8 cellular contexts compared by ENCODE assay signal in genomic region chrX:74537011-74537390, GRCh38.
DNase-seq lines count a peak whose midpoint lies in the region; ATAC-seq and TF ChIP-seq lines count a peak whose summit lies in the region.

No MANE protein-coding gene starts in this region.

- peak overlapping the region; percentile 33; the same call in 1 of the 2 replicates for H2BK120ac ChIP-seq in IMR-90 (ENCODE audit: low read depth, low read length)

- peaks cover 3% of the 10 kb centered on the region for H3K9me3 Mint-ChIP-seq in chondrocyte (ENCODE audit: low read depth)

- H3K9me3 ChIP-seq in AG04450 (ENCODE audit: control insufficient read depth, insufficient read depth, low read length) = no peaks in the 10 kb centered on the region
- no peaks in the 10 kb centered on the region for H3K9me3 ChIP-seq in IMR-90 (ENCODE audit: control insufficient read depth, insufficient read depth, low read length)
- no peaks in the 10 kb centered on the region for H3K9me3 ChIP-seq in mononuclear cell (ENCODE audit: low read depth, low read length)

- H3K4ac ChIP-seq in IMR-90 (ENCODE audit: low read depth, low read length) = peak overlapping the region; percentile 84

- H4K8ac ChIP-seq in IMR-90 (ENCODE audit: low read depth in 2 of 2, low read length in 2 of 2) = peak overlapping the region; percentile 82 to 92

- dilution Hi-C loops in IMR-90 (cut with HindIII; ENCODE audit: low sequenced_read_pairs, unreplicated experiment) = no loop called here

- H3K27ac Mint-ChIP-seq in chondrocyte (ENCODE audit: unreplicated experiment) = peak overlapping the region; percentile 95

- intact Hi-C loops in IMR-90 (cut with micrococcal nuclease) = loop anchor here (5.0 kb wide), 1 partner anchor 245 kb away; no protein-coding TSS in a partner anchor

- peak overlapping the region; percentile 85 for H4K91ac ChIP-seq in IMR-90 (ENCODE audit: insufficient read depth, low read depth, low read length)

- POLR2A ChIA-PET in AG04450 (lab: Yijun Ruan, JAX) = interaction anchor here (0.6 to 1.6 kb wide), 4 partner anchors 12 to 202 kb away, joined by 3 to 5 read pairs (median 4); partner anchors contain the start of gene SLC16A2
- POLR2A ChIA-PET in IMR-90 (lab: Charles Lee; ENCODE audit: unreplicated experiment) = no interaction called here

- no peak for TF ChIP-seq POLR2A in IMR-90 (IDR thresholded peaks at IDR 0.05; ENCODE audit: low read depth, low read length)

- in situ Hi-C loops in IMR-90 (cut with MboI; ENCODE audit: low sequenced_read_pairs) = no loop called here

- peak overlapping the region; percentile 69 for H3K23ac ChIP-seq in IMR-90 (ENCODE audit: low read depth, low read length)

- H2AFZ ChIP-seq in IMR-90 (replicated peaks; ENCODE audit: low read length, poor library complexity) = peak overlapping the region; percentile 86

- DNase-seq in AG04450 (ENCODE audit: low read depth, low spot score) = no peak
- DNase-seq in IMR-90 = peak; percentile 33
- no peak for DNase-seq in chondrocyte (ENCODE audit: low spot score)
- no peak for DNase-seq in ecto neural progenitor cell (ENCODE audit: low spot score)

- H3K4me3 Mint-ChIP-seq in chondrocyte (ENCODE audit: unreplicated experiment) = peak overlapping the region; percentile 73

- H3K27ac ChIP-seq in AG04450 (ENCODE audit: low read depth, low read length) (peak overlapping the region; percentile 89), IMR-90 (ENCODE audit: insufficient read depth, low read length) (peak overlapping the region; percentile 83)

- peak overlapping the region; percentile 79 for H3K4me2 ChIP-seq in IMR-90 (ENCODE audit: low read depth, low read length)

- TF ChIP-seq CTCF in AG04450 (IDR thresholded peaks at IDR 0.05; ENCODE audit: low read depth, low read length) (no peak), IMR-90 (conservative IDR thresholded peaks at IDR 0.05; ENCODE audit: low read depth, low read length) (no peak), chondrocyte (IDR thresholded peaks at IDR 0.05) (no peak)

- 0 out of 2 replicates have a peak, but pooled peaks cover 1% of the 10 kb centered on the region for H3K36me3 ChIP-seq in IMR-90 (ENCODE audit: control insufficient read depth, insufficient read depth, low read length)

- H3K79me1 ChIP-seq in IMR-90 (ENCODE audit: low read depth in 1 of 2, low read length in 2 of 2) = no peaks in the 10 kb centered on the region

- no CpG with 5 or more reads among the region's 10 CpGs for WGBS in IMR-90 (ENCODE audit: extremely low coverage in 2 of 2, insufficient read length in 1 of 2), 2 experiments

- CTCF ChIA-PET in AG04450 (lab: Charles Lee) (interaction anchor here (1.0 kb wide), 1 partner anchor 9 kb away, joined by 3 read pairs; no protein-coding TSS in a partner anchor), IMR-90 (lab: Yijun Ruan, JAX) (no interaction called here)

- peak overlapping the region; percentile 54 for H3K4me3 ChIP-seq in AG04450 (ENCODE audit: low read depth, low read length)
- peak overlapping the region; percentile 38 for H3K4me3 ChIP-seq in IMR-90 (ENCODE audit: insufficient read depth, low read depth, low read length)
- peak overlapping the region; percentile 41 for H3K4me3 ChIP-seq in mononuclear cell (ENCODE audit: low read length)

- no peak overlapping the region; the same call in 1 of the 2 replicates for H3K56ac ChIP-seq in IMR-90 (ENCODE audit: extremely low read depth, insufficient read depth, low read length)

- peak overlapping the region; percentile 47 for H3K9ac ChIP-seq in IMR-90 (ENCODE audit: low read depth, low read length)

- H3K36me3 Mint-ChIP-seq in chondrocyte (ENCODE audit: low read depth) = no peaks in the 10 kb centered on the region

- H3K27me3 Mint-ChIP-seq in chondrocyte (ENCODE audit: low read depth) = no peaks in the 10 kb centered on the region

- no peak overlapping the region for H2BK15ac ChIP-seq in IMR-90 (ENCODE audit: low read depth, low read length)

- H3K27me3 ChIP-seq in AG04450 (ENCODE audit: control insufficient read depth, insufficient read depth, low read length) = no peaks in the 10 kb centered on the region
- H3K27me3 ChIP-seq in IMR-90 (ENCODE audit: control insufficient read depth, insufficient read depth, low read length) = no peaks in the 10 kb centered on the region
- H3K27me3 ChIP-seq in mononuclear cell (ENCODE audit: insufficient read depth, low read length) = no peaks in the 10 kb centered on the region

- peak overlapping the region; percentile 86 for H2AK9ac ChIP-seq in IMR-90 (replicated peaks; ENCODE audit: low read depth, low read length, poor library complexity)

- H2BK5ac ChIP-seq in IMR-90 (ENCODE audit: low read depth, low read length, poor library complexity, severe bottlenecking) = peak overlapping the region; percentile 12

- peak overlapping the region; percentile 32; the same call in 1 of the 2 replicates for H3K18ac ChIP-seq in IMR-90 (ENCODE audit: low read depth, low read length)

- no peak overlapping the region for H2BK20ac ChIP-seq in IMR-90 (ENCODE audit: low read depth, low read length)

- H3K9me1 ChIP-seq in IMR-90 (ENCODE audit: insufficient read depth, low read length) = peaks cover 6% of the 10 kb centered on the region; the same call in 1 of the 2 replicates

- no peak for TF ChIP-seq RAD21 in IMR-90 (IDR thresholded peaks at IDR 0.05; ENCODE audit: low read length)

- BruUV-seq in IMR-90 (replicated peaks; lab: Mats Ljungman, UMichigan) = no TSS peak

- no peaks in the 10 kb centered on the region for H4K20me1 ChIP-seq in IMR-90 (ENCODE audit: insufficient read depth, low read length)

- 0 out of 2 replicates have a peak overlapping the region, but pooled peaks have one; percentile 39 for H2AK5ac ChIP-seq in IMR-90 (ENCODE audit: low read depth, low read length)

- peak overlapping the region; percentile 89 for H4K5ac ChIP-seq in IMR-90 (ENCODE audit: low read depth, low read length)

- peaks cover 19% of the 10 kb centered on the region for H3K4me1 Mint-ChIP-seq in chondrocyte (ENCODE audit: low read depth)

- ATAC-seq in IMR-90 (ENCODE audit: low read depth) (no peak; the same call in 1 of the 2 replicates), HG02884 (IDR thresholded peaks at IDR 0.05; ENCODE audit: unreplicated experiment) (no peak), HG03457 (IDR thresholded peaks at IDR 0.05; ENCODE audit: unreplicated experiment) (no peak), HG02798 (IDR thresholded peaks at IDR 0.05; ENCODE audit: poor library complexity, unreplicated experiment) (no peak)

- H3K4me1 ChIP-seq in IMR-90 (ENCODE audit: control insufficient read depth, insufficient read depth, low read length) (peaks cover 6% of the 10 kb centered on the region; the same call in 1 of the 2 replicates), mononuclear cell (ENCODE audit: insufficient read depth, low read length) (peaks cover 12% of the 10 kb centered on the region)

- peak overlapping the region; percentile 72; the same call in 1 of the 2 replicates for H3K14ac ChIP-seq in IMR-90 (replicated peaks; ENCODE audit: low read depth, low read length)

TF ChIP-seq in IMR-90, 13 proteins besides CTCF, POLR2A, EP300 and RAD21:
- TF ChIP-seq BHLHE40 (IDR thresholded peaks at IDR 0.05; ENCODE audit: low read depth, low read length) (no peak), ELK1 (IDR thresholded peaks at IDR 0.05; ENCODE audit: borderline replicate concordance, low read depth, low read length) (no peak), MXI1 (IDR thresholded peaks at IDR 0.05; ENCODE audit: borderline replicate concordance, low read depth, low read length) (no peak), CEBPB (IDR thresholded peaks at IDR 0.05; ENCODE audit: low read depth, low read length) (no peak), NFE2L2 (IDR thresholded peaks at IDR 0.05; ENCODE audit: low read depth, low read length) (no peak), SMC3 (IDR thresholded peaks at IDR 0.05; ENCODE audit: low read depth, low read length) (no peak), MAFK (IDR thresholded peaks at IDR 0.05; ENCODE audit: low read depth, low read length) (no peak), RFX5 (IDR thresholded peaks at IDR 0.05; ENCODE audit: low read depth, low read length) (no peak), RCOR1 (IDR thresholded peaks at IDR 0.05; ENCODE audit: insufficient replicate concordance, low read length) (no peak), FOS (IDR thresholded peaks at IDR 0.05; ENCODE audit: low read depth, low read length) (no peak), MAZ (IDR thresholded peaks at IDR 0.05; ENCODE audit: borderline replicate concordance, low read depth, low read length) (no peak)
